ENCODE assay signal across 8 cellular contexts in genomic region chr11:119334173-119334930, GRCh38. TPM values are rescaled to one million over a fixed set of nuclear protein-coding genes. Genes with fewer than 3 reads are reported as not detected.
DNase-seq lines count a peak whose midpoint lies in the region; ATAC-seq, FAIRE-seq and TF ChIP-seq lines count a peak whose summit lies in the region.

Gene RNF26 (plus strand): TSS chr11:119334527. CDS start chr11:119335123, 596 bp downstream.

- ATAC-seq in HG02981 (IDR thresholded peaks at IDR 0.05; ENCODE audit: unreplicated experiment), result peak; percentile 96

- FAIRE-seq in GM18507 (lab: Jason Lieb, UNC), result peak; percentile 100

- H2AFZ ChIP-seq in hepatocyte, result peak within 1 kb of the TSS; percentile 61

- peaks cover 15% of the 10 kb centered on the region for H3K4me1 ChIP-seq in hepatocyte (ENCODE audit: insufficient read depth)

- H3K9me3 ChIP-seq in hepatocyte (ENCODE audit: low read depth) (no peaks in the 10 kb centered on the region), WERI-Rb-1 (ENCODE audit: severe bottlenecking) (no peaks in the 10 kb centered on the region)

- H4K20me1 ChIP-seq in hepatocyte (ENCODE audit: insufficient read depth, poor library complexity, severe bottlenecking), result no peaks in the 10 kb centered on the region

- DNase-seq in GM18507 (ENCODE audit: extremely low spot score, insufficient read length, low read depth) (peak; percentile 99), NCI-H2029 treated with DMSO at 0.1 percent for 48 hours (lab: John Stamatoyannopoulos, UW) (peak; percentile 92), T-helper 9 cell (peak; percentile 90), astrocyte of the hippocampus (ENCODE audit: low read depth, low spot score) (peak; percentile 98), hepatocyte (ENCODE audit: low spot score) (peak; percentile 97), renal cortical epithelial cell (ENCODE audit: low read depth) (peak; percentile 96), WERI-Rb-1 (no peak)

- H3K27me3 ChIP-seq in hepatocyte, result peaks cover 8% of the 10 kb centered on the region
- H3K27me3 ChIP-seq in WERI-Rb-1 (ENCODE audit: insufficient read depth, low read depth, severe bottlenecking), result peaks cover 9% of the 10 kb centered on the region

- H3K4me3 ChIP-seq in hepatocyte (peak within 1 kb of the TSS; percentile 64), WERI-Rb-1 (ENCODE audit: low read depth, low read length) (no peak within 1 kb of the TSS)

- WGBS in hepatocyte (ENCODE audit: low lambda C conversion rate, missing lambda C conversion rate), result 2% methylated on average over 33 of the region's 54 CpGs

- peaks cover 20% of the 10 kb centered on the region for H3K79me2 ChIP-seq in hepatocyte

- H3K36me3 ChIP-seq in hepatocyte (replicated peaks; ENCODE audit: insufficient read depth, low read depth) (no peaks in the 10 kb centered on the region), WERI-Rb-1 (no peaks in the 10 kb centered on the region)

- no peaks in the 10 kb centered on the region for H3K9me2 ChIP-seq in hepatocyte (replicated peaks; ENCODE audit: insufficient read depth)

- H3K4me2 ChIP-seq in hepatocyte, result peak within 1 kb of the TSS; percentile 89

- TF ChIP-seq CTCF in hepatocyte (IDR thresholded peaks at IDR 0.05; ENCODE audit: poor library complexity) (no peak), WERI-Rb-1 (IDR thresholded peaks at IDR 0.05; ENCODE audit: low read depth, low read length) (no peak)

- H3K27ac ChIP-seq in hepatocyte (peak within 1 kb of the TSS; percentile 75), WERI-Rb-1 (no peak within 1 kb of the TSS)

RNA-seq across cellular contexts. Expression of gene RNF26, which starts in this region (rescaled TPM):
- 15.5 and 15.8 TPM in 2 replicates for total RNA-seq in hepatocyte
- polyA plus RNA-seq in hepatocyte, result 35.5 and 46.9 TPM in 2 replicates
- 3.0 and 16.3 TPM in 2 replicates for total RNA-seq in renal cortical epithelial cell
